ENCODE assay signal across 10 cellular contexts in genomic region chr15:36810656-36811449, GRCh38.
DNase-seq lines count a peak whose midpoint lies in the region; TF ChIP-seq lines count a peak whose summit lies in the region.
"Had no signal": no experiment of that assay in that cellular context is flagged by ENCODE, and none has a peak within 500 bp of the region (broad histone marks: within the 10 kb centered on the region; RNA-seq: fewer than 3 reads in every experiment).

No MANE protein-coding gene starts in this region.

- POLR2A ChIA-PET in HEK293 (lab: Yijun Ruan, JAX), result no interaction called here

- peak; percentile 62 for TF ChIP-seq CTCF in GM12865 (IDR thresholded peaks at IDR 0.05; ENCODE audit: insufficient read depth, low read depth, low read length, missing control alignments)
- no peak for TF ChIP-seq CTCF in HEK293 (tag by site-specific recombination; IDR thresholded peaks at IDR 0.05)
- TF ChIP-seq CTCF in OCI-LY3 (IDR thresholded peaks at IDR 0.05; ENCODE audit: low read depth, low read length), result peak; percentile 67
- no peak for TF ChIP-seq CTCF in liver (IDR thresholded peaks at IDR 0.05; ENCODE audit: low read depth, low read length, missing input control)
- TF ChIP-seq CTCF in tibial artery (IDR thresholded peaks at IDR 0.05), result no peak
- peak in 1 of 11 experiments; percentile 19 for TF ChIP-seq CTCF in spleen (IDR thresholded peaks at IDR 0.05 in 8 of 11, conservative IDR thresholded peaks at IDR 0.05 in 3 of 11)

- H3K36me3 ChIP-seq in HEK293 (ENCODE audit: control insufficient read depth in 2 of 2, insufficient read depth in 1 of 2, low read length in 2 of 2) (no peaks in the 10 kb centered on the region), OCI-LY3 (replicated peaks; ENCODE audit: low read depth, low read length) (no peaks in the 10 kb centered on the region), liver (ENCODE audit: control insufficient read depth in 4 of 4, insufficient read depth in 3 of 4, low read depth in 1 of 4, low read length in 3 of 4) (no peaks in the 10 kb centered on the region), tibial artery (no peaks in the 10 kb centered on the region), spleen (peaks cover 0 to 12% (median 0%) of the 10 kb centered on the region in 6 donors)

- no peak for TF ChIP-seq POLR2A in spleen (IDR thresholded peaks at IDR 0.05)

- H2AFZ ChIP-seq in OCI-LY3 (ENCODE audit: low read depth, low read length), result peak overlapping the region; percentile 20; the same call in 1 of the 2 replicates

- H3K4me3 ChIP-seq in GM12865 (ENCODE audit: low read depth, low read length) (no peak overlapping the region), HEK293 (ENCODE audit: low read depth, low read length) (no peak overlapping the region), OCI-LY3 (ENCODE audit: low read length) (peak overlapping the region; percentile 15; the same call in 1 of the 2 replicates), liver (ENCODE audit: low read depth in 1 of 3, low read length in 3 of 3) (peak overlapping the region in 1 of 3 donors; percentile 11), tibial artery (no peak overlapping the region), spleen (no peak overlapping the region)

- DNase-seq in GM12865 (ENCODE audit: low read depth) (peak; percentile 25), cerebellar nuclear complex (lab: John Stamatoyannopoulos, UW) (no peak), tibial artery (no peak), mucosa of gallbladder (ENCODE audit: low spot score) (no peak), spleen (no peak)
- DNase-seq: stimulated activated CD4-positive, alpha-beta T cell treated with anti-CD3 and anti-CD28 coated beads, Interleukin-1b, Interleukin-23, amount 100 ng/mL, for 48 hours had no signal

- H4K20me1 ChIP-seq in OCI-LY3 (ENCODE audit: insufficient read depth, low read length), result no peaks in the 10 kb centered on the region

- H3K9ac ChIP-seq in OCI-LY3 (ENCODE audit: low read length) (no peak overlapping the region), liver (ENCODE audit: low read depth in 1 of 2, low read length in 2 of 2) (no peak overlapping the region)

- no peaks in the 10 kb centered on the region for H3K4me1 ChIP-seq in HEK293 (ENCODE audit: control insufficient read depth, insufficient read depth, low read length)
- peaks cover 10% of the 10 kb centered on the region for H3K4me1 ChIP-seq in OCI-LY3 (ENCODE audit: low read length)
- peaks cover 5 to 77% (median 51%) of the 10 kb centered on the region in 4 donors for H3K4me1 ChIP-seq in liver (ENCODE audit: control insufficient read depth in 4 of 4, insufficient read depth in 4 of 4, low read length in 3 of 4)
- peaks cover 0 to 29% (median 9%) of the 10 kb centered on the region in 4 donors for H3K4me1 ChIP-seq in tibial artery
- H3K4me1 ChIP-seq in spleen, result peaks cover 0 to 14% (median 0%) of the 10 kb centered on the region in 6 donors

- H3K27me3 ChIP-seq in OCI-LY3 (ENCODE audit: low read depth, low read length) (no peaks in the 10 kb centered on the region), liver (ENCODE audit: control insufficient read depth in 4 of 4, insufficient read depth in 4 of 4, low read length in 3 of 4) (no peaks in the 10 kb centered on the region), tibial artery (no peaks in the 10 kb centered on the region), spleen (replicated peaks in 1 of 7) (no peaks in the 10 kb centered on the region)

- 62% methylated on average over 10 of the region's 10 CpGs for WGBS in liver
- 84 to 89% (median 86%) methylated on average over 10 of the region's 10 CpGs for WGBS in spleen, 5 donors

- H3K4me2 ChIP-seq in OCI-LY3 (ENCODE audit: low read length), result peak overlapping the region; percentile 56

- H3K9me3 ChIP-seq in HEK293 (ENCODE audit: control insufficient read depth, insufficient read depth, low read depth, low read length) (no peaks in the 10 kb centered on the region), OCI-LY3 (ENCODE audit: insufficient read depth, low read length) (no peaks in the 10 kb centered on the region), liver (ENCODE audit: control insufficient read depth in 4 of 4, low read length in 3 of 4) (no peaks in the 10 kb centered on the region), tibial artery (no peaks in the 10 kb centered on the region), spleen (no peaks in the 10 kb centered on the region)

- CTCF ChIA-PET in HEK293 (lab: Yijun Ruan, JAX), result interaction anchor here (0.6 to 1.1 kb wide), 3 partner anchors 11 to 222 kb away, joined by 3 read pairs; no protein-coding TSS in a partner anchor

- no peaks in the 10 kb centered on the region for H3K79me2 ChIP-seq in OCI-LY3 (ENCODE audit: low read length)

- intact Hi-C loops in tibial artery (cut with DNase I; ENCODE audit: low total_unique reads) (no loop called here), spleen (cut with DNase I; ENCODE audit: low total_unique reads) (no loop called here)

- H3K27ac ChIP-seq in HEK293 (ENCODE audit: extremely low read depth, low read depth, low read length) (no peak overlapping the region), OCI-LY3 (ENCODE audit: low read length) (no peak overlapping the region), liver (ENCODE audit: low read depth in 1 of 2, low read length in 2 of 2) (peak overlapping the region; percentile 5 to 82), tibial artery (no peak overlapping the region), spleen (no peak overlapping the region)
- H3K27ac ChIP-seq: HL-60 had no signal

- no peak for TF ChIP-seq RAD21 in liver (IDR thresholded peaks at IDR 0.05)

TF ChIP-seq in HEK293, 187 proteins besides CTCF, POLR2A, EP300 and RAD21:
- TF ChIP-seq ZFP69B (tag by site-specific recombination; IDR thresholded peaks at IDR 0.05), result no peak
- no peak for TF ChIP-seq ZNF501 (tag by site-specific recombination; IDR thresholded peaks at IDR 0.05)
- TF ChIP-seq ZNF175 (tag by site-specific recombination; IDR thresholded peaks at IDR 0.05), result no peak
- TF ChIP-seq ZNF239 (tag by site-specific recombination; IDR thresholded peaks at IDR 0.05), result no peak
- TF ChIP-seq ZNF157 (tag by site-specific recombination; IDR thresholded peaks at IDR 0.05), result no peak
- TF ChIP-seq ATF2 (tag by site-specific recombination; IDR thresholded peaks at IDR 0.05; ENCODE audit: low read depth), result 0 out of 2 replicates have a peak, but pooled peaks have one; percentile 23

TF ChIP-seq in liver, 16 proteins besides CTCF, POLR2A, EP300 and RAD21:
- TF ChIP-seq YY1 (IDR thresholded peaks at IDR 0.05) (peak; percentile 24), HNF4G (IDR thresholded peaks at IDR 0.05) (no peak)
TF ChIP-seq in liver: peak in this region for 1.

Comparison
In these comparisons a context has a peak if more than half of its experiments do, and no peak if none do; other contexts are left out.
1. CTCF ChIP-seq: peak in GM12865 (single experiment) and OCI-LY3 (single experiment); none in HEK293 (single experiment), liver (single experiment) and tibial artery (0 of 2).
2. H3K27ac ChIP-seq: peak in liver (2 of 2); none in HEK293 (single experiment), OCI-LY3 (single experiment), tibial artery (0 of 2) and spleen (0 of 8).